In the genomic region with DNA sequence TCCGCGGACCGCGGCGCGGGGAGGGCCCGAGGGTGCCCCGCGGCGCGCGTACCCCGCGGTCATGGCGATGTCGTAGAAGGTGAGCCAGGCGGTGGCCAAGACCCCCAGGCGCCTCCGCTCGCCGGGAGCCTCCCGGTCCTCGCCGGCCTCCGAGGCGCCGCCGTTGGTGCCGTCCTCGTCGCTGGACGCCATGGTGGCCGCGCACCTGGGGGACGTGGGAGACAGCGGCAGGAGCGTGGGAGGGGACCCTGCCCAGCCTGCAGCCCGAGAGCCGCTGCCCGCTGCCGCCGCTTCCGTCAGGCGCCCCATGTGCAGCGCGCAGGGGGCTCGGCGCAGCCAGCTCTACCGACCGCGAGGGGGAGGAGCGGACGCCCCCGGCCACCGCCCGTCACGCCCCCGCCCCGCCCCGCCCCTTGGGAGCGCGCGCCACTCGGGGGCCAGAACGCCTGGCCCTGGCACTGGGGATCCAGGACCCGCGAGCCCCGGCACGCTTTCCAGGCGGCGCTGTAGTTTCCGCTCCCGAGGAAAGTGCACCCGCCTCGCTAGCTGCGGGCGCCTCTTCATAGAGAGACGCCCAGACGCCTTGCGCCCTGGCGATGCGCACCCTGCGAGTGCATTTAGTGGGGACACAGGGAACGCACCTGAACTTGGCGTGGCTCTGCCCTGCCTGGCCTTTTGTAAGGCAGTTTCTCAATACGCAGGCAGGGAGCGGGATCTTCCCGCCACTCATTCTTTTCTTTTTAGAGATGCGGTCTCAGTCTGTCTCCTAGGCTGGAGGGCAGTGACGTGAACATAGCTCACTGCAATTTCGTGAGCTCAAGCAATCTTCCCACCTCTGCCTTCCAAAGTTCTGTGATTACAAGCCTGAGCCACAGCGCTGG, we compare ENCODE assay signal across 1 cellular context.
TF ChIP-seq lines count a peak whose summit lies in the region.

TSS of gene HACD1 (minus strand) at position 344 of the 881 bp plus-strand sequence. CDS start at position 309, 35 bp downstream.

TF ChIP-seq in HCT116, 20 proteins besides CTCF, POLR2A, EP300 and RAD21 (continued from another document):
- TF ChIP-seq, protein P1, sequence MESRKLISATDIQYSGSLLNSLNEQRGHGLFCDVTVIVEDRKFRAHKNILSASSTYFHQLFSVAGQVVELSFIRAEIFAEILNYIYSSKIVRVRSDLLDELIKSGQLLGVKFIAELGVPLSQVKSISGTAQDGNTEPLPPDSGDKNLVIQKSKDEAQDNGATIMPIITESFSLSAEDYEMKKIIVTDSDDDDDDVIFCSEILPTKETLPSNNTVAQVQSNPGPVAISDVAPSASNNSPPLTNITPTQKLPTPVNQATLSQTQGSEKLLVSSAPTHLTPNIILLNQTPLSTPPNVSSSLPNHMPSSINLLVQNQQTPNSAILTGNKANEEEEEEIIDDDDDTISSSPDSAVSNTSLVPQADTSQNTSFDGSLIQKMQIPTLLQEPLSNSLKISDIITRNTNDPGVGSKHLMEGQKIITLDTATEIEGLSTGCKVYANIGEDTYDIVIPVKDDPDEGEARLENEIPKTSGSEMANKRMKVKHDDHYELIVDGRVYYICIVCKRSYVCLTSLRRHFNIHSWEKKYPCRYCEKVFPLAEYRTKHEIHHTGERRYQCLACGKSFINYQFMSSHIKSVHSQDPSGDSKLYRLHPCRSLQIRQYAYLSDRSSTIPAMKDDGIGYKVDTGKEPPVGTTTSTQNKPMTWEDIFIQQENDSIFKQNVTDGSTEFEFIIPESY (IDR thresholded peaks at IDR 0.05; ENCODE audit: extremely low read depth, insufficient replicate concordance, low read length) = peak; percentile 43
- TF ChIP-seq, protein P2, sequence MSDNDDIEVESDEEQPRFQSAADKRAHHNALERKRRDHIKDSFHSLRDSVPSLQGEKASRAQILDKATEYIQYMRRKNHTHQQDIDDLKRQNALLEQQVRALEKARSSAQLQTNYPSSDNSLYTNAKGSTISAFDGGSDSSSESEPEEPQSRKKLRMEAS (IDR thresholded peaks at IDR 0.05) = peak; percentile 83; the same call in 1 of the 2 replicates
- no peak for TF ChIP-seq EZH2phosphoT487 (IDR thresholded peaks at IDR 0.05; ENCODE audit: borderline replicate concordance)
- no peak for TF ChIP-seq CEBPB (IDR thresholded peaks at IDR 0.05; ENCODE audit: low read depth)
- peak; percentile 89 for TF ChIP-seq EGR1 (IDR thresholded peaks at IDR 0.05; ENCODE audit: low read depth)
- TF ChIP-seq SRF (IDR thresholded peaks at IDR 0.05; ENCODE audit: low read depth) = no peak
- no peak for TF ChIP-seq FOSL1 (IDR thresholded peaks at IDR 0.05; ENCODE audit: low read depth)
- no peak for TF ChIP-seq ELF1 (IDR thresholded peaks at IDR 0.05; ENCODE audit: borderline replicate concordance, low read depth)
- peak; percentile 23 for TF ChIP-seq YY1 (IDR thresholded peaks at IDR 0.05; ENCODE audit: extremely low read depth, insufficient replicate concordance, low read depth, low read length)
- TF ChIP-seq TCF7L2 (IDR thresholded peaks at IDR 0.05; ENCODE audit: borderline replicate concordance, extremely low read depth, insufficient read depth, insufficient read length) = no peak
- TF ChIP-seq ZFX (IDR thresholded peaks at IDR 0.05) = peak; percentile 15; the same call in 1 of the 2 replicates
